8 cellular contexts compared by ENCODE assay signal in the genomic region with DNA sequence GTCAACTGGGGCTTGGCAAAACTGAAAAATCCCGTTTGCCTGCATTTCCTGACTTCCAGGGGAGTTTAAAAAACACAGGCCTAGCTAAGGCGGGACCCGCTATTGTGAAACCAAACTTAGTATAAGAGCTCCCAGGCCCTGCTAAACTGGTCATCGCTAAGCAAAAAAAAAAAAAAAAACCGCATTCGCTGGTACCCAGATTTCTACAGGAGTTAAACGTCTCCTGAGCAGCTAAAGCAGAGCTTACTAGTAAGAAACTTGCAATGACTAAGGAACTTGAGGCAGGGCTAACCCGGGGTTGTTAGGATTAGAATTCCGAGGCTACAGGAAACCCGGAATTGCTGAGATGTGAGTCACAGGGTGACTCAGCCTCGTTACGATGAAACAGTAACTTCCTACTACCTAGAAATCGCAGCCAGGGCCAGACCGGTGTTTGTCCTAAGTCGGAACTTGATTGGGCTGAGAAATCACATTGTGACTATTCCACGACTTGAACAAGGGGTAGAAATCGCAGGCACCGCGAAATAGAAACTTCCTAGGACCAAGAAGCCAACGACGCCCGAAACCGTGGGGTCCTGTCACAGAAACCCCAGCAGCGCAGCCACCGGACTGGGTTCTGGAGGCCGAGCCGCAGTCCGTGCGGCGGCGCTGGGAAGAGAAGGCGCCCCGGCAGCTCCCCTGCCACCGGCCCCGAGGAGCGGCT.
DNase-seq lines count a peak whose midpoint lies in the region; ATAC-seq, FAIRE-seq and TF ChIP-seq lines count a peak whose summit lies in the region.

No MANE protein-coding gene starts in this region.

- peak; percentile 51 to 63; a peak in 2 of 5 replicates for TF ChIP-seq EP300 in A549 (IDR thresholded peaks at IDR 0.05)

- peak overlapping the region; percentile 37; the same call in 2 of the 3 replicates for H3K4me3 ChIP-seq in A549
- H3K4me3 ChIP-seq in epithelial cell of proximal tubule (ENCODE audit: low read depth, low read length) = peak overlapping the region; percentile 56
- H3K4me3 ChIP-seq in naive thymus-derived CD4-positive, alpha-beta T cell (ENCODE audit: low read length) = peak overlapping the region; percentile 80

- ATAC-seq in A549 (peak; percentile 93 to 94), GM18867 (IDR thresholded peaks at IDR 0.05; ENCODE audit: unreplicated experiment) (peak; percentile 43), HG03066 (IDR thresholded peaks at IDR 0.05; ENCODE audit: low read depth, unreplicated experiment) (peak; percentile 34)
- peak; percentile 51 for ATAC-seq in naive thymus-derived CD4-positive, alpha-beta T cell

- TF ChIP-seq CTCF in A549 (IDR thresholded peaks at IDR 0.05) (no peak), epithelial cell of proximal tubule (conservative IDR thresholded peaks at IDR 0.05; ENCODE audit: low read depth, low read length) (no peak)

- TF ChIP-seq POLR2A in A549 (IDR thresholded peaks at IDR 0.05; ENCODE audit: low read length) = no peak

- H3K36me3 ChIP-seq in naive thymus-derived CD4-positive, alpha-beta T cell (ENCODE audit: control insufficient read depth in 2 of 3, insufficient read depth in 3 of 3, low read length in 3 of 3) = no peaks in the 10 kb centered on the region

- CTCF ChIA-PET in A549 (lab: Yijun Ruan, JAX) = interaction anchor here (0.7 to 6.2 kb wide), 12 partner anchors 9 to 150 kb away, joined by 3 to 82 read pairs (median 4); no protein-coding TSS in a partner anchor
- CTCF ChIA-PET in naive thymus-derived CD4-positive, alpha-beta T cell (lab: Charles Lee) = interaction anchor here (0.6 to 3.5 kb wide), 15 partner anchors 10 to 533 kb away, joined by 3 to 20 read pairs (median 4); partner anchors contain the start of gene TMEM267

- DNase-seq in A549 (ENCODE audit: low read depth in 1 of 2, low spot score in 1 of 2) (peak; percentile 97 to 99), NOMO-1 (lab: John Stamatoyannopoulos, UW; ENCODE audit: unreplicated experiment in 2 of 2) (peak; percentile 94 to 99), epithelial cell of proximal tubule (ENCODE audit: low read depth) (peak; percentile 98), substantia nigra (lab: John Stamatoyannopoulos, UW) (peak in 5 of 49 donors; percentile 9 to 35 (median 14))
- peak in 2 of 3 experiments; percentile 21 to 47 for DNase-seq in activated CD8-positive, alpha-beta memory T cell treated with anti-CD3 and anti-CD28 coated beads for 48 hours (ENCODE audit: low read depth in 2 of 3, low spot score in 2 of 3)
- DNase-seq in naive thymus-derived CD4-positive, alpha-beta T cell = peak in 8 of 9 donors; percentile 39 to 77 (median 51)

- H3K4me1 ChIP-seq in A549 = peaks cover 19% of the 10 kb centered on the region
- H3K4me1 ChIP-seq in naive thymus-derived CD4-positive, alpha-beta T cell (ENCODE audit: control insufficient read depth in 2 of 2, insufficient read depth in 2 of 2, low read length in 2 of 2) = peaks cover 5 to 22% of the 10 kb centered on the region in 2 donors

- H3K27me3 Mint-ChIP-seq in naive thymus-derived CD4-positive, alpha-beta T cell = peaks cover 0 to 9% (median 0%) of the 10 kb centered on the region in 5 donors

- H3K4me3 Mint-ChIP-seq in naive thymus-derived CD4-positive, alpha-beta T cell = peak overlapping the region; percentile 87 to 99 (median 97)

- peak; percentile 93 for FAIRE-seq in A549 (lab: Jason Lieb, UNC)

- peaks cover 13 to 51% (median 23%) of the 10 kb centered on the region in 7 donors for H3K4me1 Mint-ChIP-seq in naive thymus-derived CD4-positive, alpha-beta T cell

- H3K9me3 Mint-ChIP-seq in naive thymus-derived CD4-positive, alpha-beta T cell = peaks cover 0 to 33% (median 7%) of the 10 kb centered on the region in 11 donors

- peak overlapping the region; percentile 89 for H3K4me2 ChIP-seq in A549

- POLR2A ChIA-PET in A549 (lab: Yijun Ruan, JAX) = interaction anchor here (0.6 to 3.1 kb wide), 16 partner anchors 21 to 1046 kb away, joined by 3 to 57 read pairs (median 4); partner anchors contain the start of genes RIMOC1, TMEM267 and ZNF131
- POLR2A ChIA-PET in naive thymus-derived CD4-positive, alpha-beta T cell (lab: Charles Lee) = interaction anchor here (0.7 to 9.8 kb wide), 23 partner anchors 9 to 567 kb away, joined by 3 to 515 read pairs (median 8); partner anchors contain the start of genes ANXA2R, TMEM267 and ZNF131

- peaks cover 3 to 21% (median 10%) of the 10 kb centered on the region in 5 donors for H3K36me3 Mint-ChIP-seq in naive thymus-derived CD4-positive, alpha-beta T cell

- WGBS in A549 (ENCODE audit: missing lambda C conversion rate) = 29% methylated on average over 35 of the region's 36 CpGs

- H3K27ac ChIP-seq in A549 (peak overlapping the region; percentile 95 to 99), substantia nigra (ENCODE audit: low read depth, low read length, poor library complexity, severe bottlenecking) (peak overlapping the region; percentile 47)
- H3K27ac ChIP-seq in naive thymus-derived CD4-positive, alpha-beta T cell (ENCODE audit: low read depth, low read length) = peak overlapping the region; percentile 98

- TF ChIP-seq RAD21 in A549 (conservative IDR thresholded peaks at IDR 0.05 in 1 of 2, IDR thresholded peaks at IDR 0.05 in 1 of 2) = 0 out of 5 replicates have a peak, but pooled peaks of 1 of the 2 experiments have one; percentile 27

- intact Hi-C loops in naive thymus-derived CD4-positive, alpha-beta T cell (cut with micrococcal nuclease) = loop anchor here (1.0 to 5.0 kb wide), 13 partner anchors 42 to 1048 kb away; partner anchors contain the start of genes ANXA2R (in 2 of the 2), HMGCS1 (in 1 of the 2), NIM1K (in 1 of the 2) and RIMOC1 (in 1 of the 2)

- H3K27ac Mint-ChIP-seq in naive thymus-derived CD4-positive, alpha-beta T cell = peak overlapping the region; percentile 97 to 100 (median 99)

- H3K27me3 ChIP-seq in naive thymus-derived CD4-positive, alpha-beta T cell (ENCODE audit: control insufficient read depth in 2 of 2, insufficient read depth in 2 of 2, low read length in 2 of 2) = no peaks in the 10 kb centered on the region

- H3K9me3 ChIP-seq in A549 = peaks cover 35% of the 10 kb centered on the region
- peaks cover 0 to 16% (median 4%) of the 10 kb centered on the region in 3 experiments for H3K9me3 ChIP-seq in naive thymus-derived CD4-positive, alpha-beta T cell (ENCODE audit: control insufficient read depth in 2 of 3, low read length in 3 of 3)

TF ChIP-seq in A549, 52 proteins besides CTCF, POLR2A, EP300 and RAD21 (continues in another document):
- TF ChIP-seq HOXA7 (CRISPR knock-in tag; IDR thresholded peaks at IDR 0.05) = no peak
- no peak for TF ChIP-seq ESRRA (IDR thresholded peaks at IDR 0.05; ENCODE audit: borderline replicate concordance, low read length)
- TF ChIP-seq HEYL (CRISPR knock-in tag; IDR thresholded peaks at IDR 0.05) = no peak
- TF ChIP-seq HES2 (IDR thresholded peaks at IDR 0.05) = 0 out of 2 replicates have a peak, but pooled peaks have one; percentile 33
- TF ChIP-seq JUN (IDR thresholded peaks at IDR 0.05) = peak; percentile 80 to 91
- TF ChIP-seq, protein P1, sequence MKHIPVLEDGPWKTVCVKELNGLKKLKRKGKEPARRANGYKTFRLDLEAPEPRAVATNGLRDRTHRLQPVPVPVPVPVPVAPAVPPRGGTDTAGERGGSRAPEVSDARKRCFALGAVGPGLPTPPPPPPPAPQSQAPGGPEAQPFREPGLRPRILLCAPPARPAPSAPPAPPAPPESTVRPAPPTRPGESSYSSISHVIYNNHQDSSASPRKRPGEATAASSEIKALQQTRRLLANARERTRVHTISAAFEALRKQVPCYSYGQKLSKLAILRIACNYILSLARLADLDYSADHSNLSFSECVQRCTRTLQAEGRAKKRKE (CRISPR knock-in tag; IDR thresholded peaks at IDR 0.05; ENCODE audit: low read depth) = no peak
- peak; percentile 22; the same call in 1 of the 2 replicates for TF ChIP-seq ZNF302 (CRISPR knock-in tag; IDR thresholded peaks at IDR 0.05)
- peak; percentile 95 for TF ChIP-seq JUNB (IDR thresholded peaks at IDR 0.05)
- no peak for TF ChIP-seq RFX5 (IDR thresholded peaks at IDR 0.05)
- TF ChIP-seq BHLHE40 (IDR thresholded peaks at IDR 0.05; ENCODE audit: low read depth, low read length) = no peak
- TF ChIP-seq, protein P2, sequence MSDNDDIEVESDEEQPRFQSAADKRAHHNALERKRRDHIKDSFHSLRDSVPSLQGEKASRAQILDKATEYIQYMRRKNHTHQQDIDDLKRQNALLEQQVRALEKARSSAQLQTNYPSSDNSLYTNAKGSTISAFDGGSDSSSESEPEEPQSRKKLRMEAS (IDR thresholded peaks at IDR 0.05) = peak; percentile 73
- TF ChIP-seq PBX3 (IDR thresholded peaks at IDR 0.05) = no peak
- TF ChIP-seq, protein P3, sequence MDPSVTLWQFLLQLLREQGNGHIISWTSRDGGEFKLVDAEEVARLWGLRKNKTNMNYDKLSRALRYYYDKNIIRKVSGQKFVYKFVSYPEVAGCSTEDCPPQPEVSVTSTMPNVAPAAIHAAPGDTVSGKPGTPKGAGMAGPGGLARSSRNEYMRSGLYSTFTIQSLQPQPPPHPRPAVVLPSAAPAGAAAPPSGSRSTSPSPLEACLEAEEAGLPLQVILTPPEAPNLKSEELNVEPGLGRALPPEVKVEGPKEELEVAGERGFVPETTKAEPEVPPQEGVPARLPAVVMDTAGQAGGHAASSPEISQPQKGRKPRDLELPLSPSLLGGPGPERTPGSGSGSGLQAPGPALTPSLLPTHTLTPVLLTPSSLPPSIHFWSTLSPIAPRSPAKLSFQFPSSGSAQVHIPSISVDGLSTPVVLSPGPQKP (IDR thresholded peaks at IDR 0.05; ENCODE audit: low read depth, low read length) = no peak
- peak; percentile 98 for TF ChIP-seq FOSL2 (IDR thresholded peaks at IDR 0.05)
- TF ChIP-seq FOSL2 (CRISPR knock-in tag; IDR thresholded peaks at IDR 0.05) = peak; percentile 100
- TF ChIP-seq RNF2 (IDR thresholded peaks at IDR 0.05; ENCODE audit: borderline replicate concordance, low read depth) = no peak
- TF ChIP-seq NFE2L2 (conservative IDR thresholded peaks at IDR 0.05; ENCODE audit: low read length) = peak; percentile 55
- TF ChIP-seq CHD4 (IDR thresholded peaks at IDR 0.05; ENCODE audit: borderline replicate concordance) = no peak
- TF ChIP-seq GATA3 (IDR thresholded peaks at IDR 0.05; ENCODE audit: borderline replicate concordance) = peak; percentile 73; the same call in 1 of the 2 replicates

Comparison
In these comparisons a context has a peak if more than half of its experiments do, and no peak if none do; other contexts are left out.
1. ATAC-seq: peak in every context shown above with its lines; median percentile 94 in A549; 51 in naive thymus-derived CD4-positive, alpha-beta T cell; 43 in GM18867; 34 in HG03066.
2. H3K27ac ChIP-seq: peak in every context shown above with its lines; median percentile 98 in naive thymus-derived CD4-positive, alpha-beta T cell; 97 in A549; 47 in substantia nigra.